Comparison of ENCODE assay signal across 19 cellular contexts in the genomic region with DNA sequence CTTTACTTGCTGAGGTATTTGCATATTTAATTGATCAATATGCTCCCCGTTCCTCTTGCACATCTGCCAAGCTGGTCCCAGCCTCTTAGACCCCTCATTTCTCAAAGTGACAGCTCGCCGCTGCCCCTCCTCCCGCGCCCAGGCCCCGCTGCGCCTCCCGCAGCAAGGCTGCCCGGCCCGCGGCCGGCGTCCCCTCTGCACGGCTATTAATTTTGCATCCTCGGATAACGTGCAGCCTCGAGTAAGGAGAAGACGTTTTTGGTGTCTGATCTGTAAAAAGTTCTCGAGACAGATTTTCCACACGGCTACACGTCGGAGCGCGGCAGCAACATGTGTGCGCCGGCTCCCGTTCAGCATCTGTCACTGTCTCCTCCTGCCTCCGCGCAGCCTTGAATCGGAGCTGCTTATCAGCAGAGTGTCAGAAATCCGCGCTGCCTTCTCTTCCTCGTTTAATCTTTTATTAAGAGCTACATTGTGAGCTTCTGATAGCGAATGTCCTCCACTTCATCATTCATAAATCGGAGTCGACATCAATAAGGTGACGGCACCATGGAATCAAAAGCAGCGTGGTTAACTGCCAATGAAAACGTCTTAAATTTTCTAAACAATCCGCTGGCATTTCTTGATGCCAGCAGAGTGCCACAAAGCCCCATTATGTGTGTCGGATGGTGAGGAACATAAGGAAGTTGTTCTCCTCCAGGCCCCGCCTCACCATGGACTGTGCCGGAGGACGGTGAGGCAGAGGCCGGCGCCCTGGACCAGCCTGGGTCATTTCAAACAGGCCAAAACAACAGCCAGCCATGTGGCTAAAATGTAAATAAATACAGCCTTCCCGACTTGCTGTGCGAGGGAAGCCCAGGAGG.
DNase-seq lines count a peak whose midpoint lies in the region; TF ChIP-seq lines count a peak whose summit lies in the region.
"Had no signal": no experiment of that assay in that cellular context is flagged by ENCODE, and none has a peak within 500 bp of the region (broad histone marks: within the 10 kb centered on the region; RNA-seq: fewer than 3 reads in every experiment).

No MANE protein-coding gene starts in this region.

- no peak overlapping the region for H3K27ac ChIP-seq in dorsolateral prefrontal cortex
- no peak overlapping the region for H3K27ac ChIP-seq in CD4-positive, alpha-beta memory T cell (ENCODE audit: low read depth, low read length)
- H3K27ac ChIP-seq in osteoblast (ENCODE audit: low read depth, low read length), result no peak overlapping the region
- H3K27ac ChIP-seq: 22Rv1, BLaER1, SJSA1 had no signal

- H3K36me3 ChIP-seq in CD4-positive, alpha-beta memory T cell (ENCODE audit: insufficient read depth, low read length), result no peaks in the 10 kb centered on the region
- H3K36me3 ChIP-seq in osteoblast (ENCODE audit: insufficient read depth, low read length), result peaks cover 4% of the 10 kb centered on the region
- H3K36me3 ChIP-seq: BLaER1, SJSA1 had no signal

- no peaks in the 10 kb centered on the region for H3K36me3 Mint-ChIP-seq in CD4-positive, alpha-beta memory T cell

- H2AFZ ChIP-seq in osteoblast (ENCODE audit: low read length), result no peak overlapping the region

- no peak overlapping the region for H3K27ac Mint-ChIP-seq in CD4-positive, alpha-beta memory T cell

- no peaks in the 10 kb centered on the region for H3K4me1 ChIP-seq in CD4-positive, alpha-beta memory T cell (ENCODE audit: insufficient read depth, low read length)
- no peaks in the 10 kb centered on the region for H3K4me1 ChIP-seq in osteoblast (ENCODE audit: insufficient read depth, low read length)
- H3K4me1 ChIP-seq: SJSA1 had no signal

- CTCF ChIA-PET in CD4-positive, alpha-beta memory T cell (lab: Charles Lee; ENCODE audit: partially characterized antibody), result no interaction called here

- POLR2A ChIA-PET in CD4-positive, alpha-beta memory T cell (lab: Charles Lee; ENCODE audit: partially characterized antibody), result no interaction called here

- no peaks in the 10 kb centered on the region for H3K9me3 ChIP-seq in CD4-positive, alpha-beta memory T cell (ENCODE audit: control insufficient read depth in 1 of 2, low read length in 2 of 2)
- no peaks in the 10 kb centered on the region for H3K9me3 ChIP-seq in osteoblast (ENCODE audit: low read depth, low read length)
- H3K9me3 ChIP-seq: BLaER1 had no signal

- peaks cover 87% of the 10 kb centered on the region for H3K79me2 ChIP-seq in osteoblast (ENCODE audit: insufficient read depth, low read length)

- peaks cover 7 to 14% of the 10 kb centered on the region in 2 donors for H3K27me3 Mint-ChIP-seq in CD4-positive, alpha-beta memory T cell

- H3K4me2 ChIP-seq in osteoblast (ENCODE audit: insufficient read depth, low read length), result no peak overlapping the region
- H3K4me2 ChIP-seq: BLaER1 had no signal

- H3K9me3 Mint-ChIP-seq in CD4-positive, alpha-beta memory T cell, result no peaks in the 10 kb centered on the region

- H4K20me1 ChIP-seq in osteoblast (ENCODE audit: insufficient read depth, low read length), result peaks cover 64% of the 10 kb centered on the region
- H4K20me1 ChIP-seq: BLaER1 had no signal

- H3K4me3 ChIP-seq in dorsolateral prefrontal cortex (peak overlapping the region in 33 of 59 donors; percentile 3 to 56 (median 24)), foreskin fibroblast (ENCODE audit: low read depth in 1 of 2, low read length in 2 of 2) (no peak overlapping the region), osteoblast (ENCODE audit: insufficient read depth, low read length) (no peak overlapping the region)
- H3K4me3 ChIP-seq in CD4-positive, alpha-beta memory T cell (ENCODE audit: low read length in 2 of 2), result no peak overlapping the region
- H3K4me3 ChIP-seq: BLaER1, SJSA1 had no signal

- intact Hi-C loops in dorsolateral prefrontal cortex (cut with DNase I), result no loop called here
- intact Hi-C loops in CD4-positive, alpha-beta memory T cell (cut with micrococcal nuclease), result no loop called here

- peak; percentile 0 for DNase-seq in NCI-H1694 (lab: John Stamatoyannopoulos, UW)
- DNase-seq in NCI-H1694 treated with DMSO at 0.1 percent for 48 hours (lab: John Stamatoyannopoulos, UW), result no peak
- DNase-seq in dorsolateral prefrontal cortex, result no peak
- peak; percentile 28 for DNase-seq in medulla oblongata (ENCODE audit: extremely low spot score)
- DNase-seq in CD4-positive, alpha-beta memory T cell, result no peak
- DNase-seq in foreskin fibroblast, result no peak
- DNase-seq in stimulated activated CD4-positive, alpha-beta T cell treated with anti-CD3 and anti-CD28 coated beads, Interleukin-15, amount 100 ng/mL, for 24 hours, result no peak
- no peak for DNase-seq in osteoblast (ENCODE audit: insufficient read length, low spot score, missing footprints)
- DNase-seq: DMS 273 treated with DMSO at 0.1 percent for 48 hours; Kasumi-1; NCI-H2081; NCI-H2227 treated with DMSO at 0.1 percent for 48 hours; NCI-H526; NK-92 treated with Interleukin-12 subunit alpha and Interleukin-12 subunit beta, amount 100 ng/mL, for 24 hours; OCI-M1; RPMI8226 had no signal

- TF ChIP-seq CTCF in dorsolateral prefrontal cortex (IDR thresholded peaks at IDR 0.05 in 54 of 56, conservative IDR thresholded peaks at IDR 0.05 in 2 of 56; ENCODE audit: low read depth in 1 of 56, partially characterized antibody in 56 of 56), result no peak
- no peak for TF ChIP-seq CTCF in foreskin fibroblast (IDR thresholded peaks at IDR 0.05; ENCODE audit: low read depth, low read length)
- TF ChIP-seq CTCF in osteoblast (IDR thresholded peaks at IDR 0.05; ENCODE audit: extremely low read depth, low read depth, low read length), result no peak

- H3K27me3 ChIP-seq in dorsolateral prefrontal cortex, result peaks cover 0 to 95% (median 77%) of the 10 kb centered on the region in 45 donors
- H3K27me3 ChIP-seq in CD4-positive, alpha-beta memory T cell (ENCODE audit: insufficient read depth, low read length), result no peaks in the 10 kb centered on the region
- H3K27me3 ChIP-seq in osteoblast (ENCODE audit: insufficient read depth, low read length), result no peaks in the 10 kb centered on the region
- H3K27me3 ChIP-seq: BLaER1, SJSA1 had no signal

- H3K4me3 Mint-ChIP-seq in CD4-positive, alpha-beta memory T cell, result no peak overlapping the region

- no peaks in the 10 kb centered on the region for H3K4me1 Mint-ChIP-seq in CD4-positive, alpha-beta memory T cell

Comparison
In these comparisons a context has a peak if more than half of its experiments do, and no peak if none do; other contexts are left out.
1. DNase-seq: peak in NCI-H1694 (single experiment) and medulla oblongata (single experiment); none in NCI-H1694 treated with DMSO at 0.1 percent for 48 hours (single experiment), dorsolateral prefrontal cortex (0 of 10), CD4-positive, alpha-beta memory T cell (0 of 5), foreskin fibroblast (0 of 2), stimulated activated CD4-positive, alpha-beta T cell treated with anti-CD3 and anti-CD28 coated beads, Interleukin-15, amount 100 ng/mL, for 24 hours (single experiment) and osteoblast (single experiment).
2. H3K4me3 ChIP-seq: peak in dorsolateral prefrontal cortex (33 of 59); none in CD4-positive, alpha-beta memory T cell (0 of 2), foreskin fibroblast (0 of 2) and osteoblast (single experiment).